10 cellular contexts compared by ENCODE assay signal in the genomic region with DNA sequence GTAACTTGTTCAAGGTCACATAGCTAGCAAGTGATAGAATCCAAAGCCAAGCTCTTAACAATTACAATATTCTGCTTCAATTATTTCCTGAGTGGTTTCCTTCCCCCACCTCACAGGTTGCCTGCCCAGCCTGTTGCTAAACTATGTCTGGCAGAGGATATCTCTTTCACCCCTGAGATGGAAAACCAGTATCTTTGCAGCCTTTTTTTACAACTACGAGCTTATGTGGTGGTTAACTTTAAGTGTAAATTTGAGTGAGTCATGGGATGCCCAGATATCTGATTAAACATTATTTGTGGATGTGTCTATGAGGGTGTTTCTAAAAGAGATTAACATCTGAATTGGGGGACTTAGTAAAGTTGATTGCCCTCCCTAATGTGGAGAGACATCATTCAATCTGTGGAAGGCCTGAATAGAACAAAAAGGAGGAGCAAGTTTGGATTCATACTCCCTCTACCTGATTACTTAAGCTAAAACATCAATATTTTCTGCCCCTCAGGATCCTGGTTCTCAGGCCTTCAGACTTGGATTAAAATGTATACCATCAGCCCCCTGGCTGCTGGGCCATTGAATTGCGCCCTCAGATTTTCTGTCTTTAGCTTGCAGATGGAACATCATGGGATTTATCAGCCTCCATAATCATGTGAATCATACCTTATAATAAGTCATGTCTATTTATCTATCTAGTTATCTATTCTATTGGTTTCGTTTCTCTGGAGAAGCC.
DNase-seq lines count a peak whose midpoint lies in the region; ATAC-seq and TF ChIP-seq lines count a peak whose summit lies in the region.
"Had no signal": no experiment of that assay in that cellular context is flagged by ENCODE, and none has a peak within 500 bp of the region (broad histone marks: within the 10 kb centered on the region; RNA-seq: fewer than 3 reads in every experiment).

No MANE protein-coding gene starts in this region.

- no peak for ATAC-seq in gastrocnemius medialis

- peak; percentile 67 for TF ChIP-seq CTCF in SK-N-SH (IDR thresholded peaks at IDR 0.05)
- TF ChIP-seq CTCF in glutamatergic neuron (IDR thresholded peaks at IDR 0.05; ENCODE audit: partially characterized antibody, unreplicated experiment), result peak; percentile 81
- no peak for TF ChIP-seq CTCF in vagina (IDR thresholded peaks at IDR 0.05)
- no peak for TF ChIP-seq CTCF in gastrocnemius medialis (IDR thresholded peaks at IDR 0.05 in 4 of 5, conservative IDR thresholded peaks at IDR 0.05 in 1 of 5)

- H3K4me3 Mint-ChIP-seq in glutamatergic neuron (ENCODE audit: unreplicated experiment), result no peak overlapping the region
- H3K4me3 Mint-ChIP-seq: activated naive CD4-positive, alpha-beta T cell treated with anti-CD3 and anti-CD28 coated beads, Interleukin-2, amount 10 ng/mL, durations not matched to agents 7 days and 5 days had no signal

- CTCF ChIA-PET in SK-N-SH (lab: Yijun Ruan, JAX), result interaction anchor here (0.6 kb wide), 1 partner anchor 17 kb away, joined by 3 read pairs; no protein-coding TSS in a partner anchor

- H3K36me3 Mint-ChIP-seq in glutamatergic neuron (ENCODE audit: unreplicated experiment), result no peaks in the 10 kb centered on the region
- H3K36me3 Mint-ChIP-seq: activated naive CD4-positive, alpha-beta T cell treated with anti-CD3 and anti-CD28 coated beads, Interleukin-2, amount 10 ng/mL, durations not matched to agents 7 days and 5 days had no signal

- H3K4me1 Mint-ChIP-seq in glutamatergic neuron (ENCODE audit: low read depth, unreplicated experiment), result no peaks in the 10 kb centered on the region
- H3K4me1 Mint-ChIP-seq: activated naive CD4-positive, alpha-beta T cell treated with anti-CD3 and anti-CD28 coated beads, Interleukin-2, amount 10 ng/mL, durations not matched to agents 7 days and 5 days had no signal

- H3K36me3 ChIP-seq in SK-N-SH (replicated peaks in 1 of 2; ENCODE audit: control insufficient read depth in 1 of 2, insufficient read depth in 2 of 2, low read length in 1 of 2) (no peaks in the 10 kb centered on the region), vagina (no peaks in the 10 kb centered on the region), gastrocnemius medialis (no peaks in the 10 kb centered on the region)

- peak overlapping the region in 1 of 2 experiments; percentile 91 for H3K27ac ChIP-seq in SK-N-SH (ENCODE audit: low read depth in 2 of 2, low read length in 1 of 2)
- no peak overlapping the region for H3K27ac ChIP-seq in vagina
- no peak overlapping the region for H3K27ac ChIP-seq in gastrocnemius medialis

- H3K9ac ChIP-seq in SK-N-SH, result peak overlapping the region; percentile 56

- no peak for TF ChIP-seq EP300 in SK-N-SH (IDR thresholded peaks at IDR 0.05; ENCODE audit: borderline replicate concordance in 1 of 2, low read depth in 1 of 2, low read length in 1 of 2)

- no peaks in the 10 kb centered on the region for H3K27me3 Mint-ChIP-seq in glutamatergic neuron (ENCODE audit: unreplicated experiment)
- H3K27me3 Mint-ChIP-seq: activated naive CD4-positive, alpha-beta T cell treated with anti-CD3 and anti-CD28 coated beads, Interleukin-2, amount 10 ng/mL, durations not matched to agents 7 days and 5 days had no signal

- H3K79me2 ChIP-seq in SK-N-SH (ENCODE audit: insufficient read depth), result no peaks in the 10 kb centered on the region

- peak overlapping the region; percentile 64; the same call in 1 of the 2 replicates for H2AFZ ChIP-seq in SK-N-SH (ENCODE audit: low read depth)

- H3K4me3 ChIP-seq in SK-N-SH (ENCODE audit: low read depth in 2 of 2, low read length in 1 of 2) (no peak overlapping the region), vagina (no peak overlapping the region), gastrocnemius medialis (no peak overlapping the region)

- H3K9me3 ChIP-seq in SK-N-SH (no peaks in the 10 kb centered on the region), vagina (no peaks in the 10 kb centered on the region), gastrocnemius medialis (no peaks in the 10 kb centered on the region)

- H3K4me1 ChIP-seq in SK-N-SH (ENCODE audit: control insufficient read depth in 1 of 2, insufficient read depth in 2 of 2, low read depth in 1 of 2, low read length in 1 of 2), result peaks cover 0 to 31% of the 10 kb centered on the region in 2 experiments; a peak in 1 of 4 replicates
- no peaks in the 10 kb centered on the region for H3K4me1 ChIP-seq in vagina
- H3K4me1 ChIP-seq in gastrocnemius medialis, result no peaks in the 10 kb centered on the region

- TF ChIP-seq POLR2A in vagina (IDR thresholded peaks at IDR 0.05), result no peak
- no peak for TF ChIP-seq POLR2A in gastrocnemius medialis (IDR thresholded peaks at IDR 0.05)

- H3K4me2 ChIP-seq in SK-N-SH, result peak overlapping the region; percentile 52

- no peaks in the 10 kb centered on the region for H3K27me3 ChIP-seq in SK-N-SH (ENCODE audit: insufficient read depth)
- no peaks in the 10 kb centered on the region for H3K27me3 ChIP-seq in vagina
- no peaks in the 10 kb centered on the region for H3K27me3 ChIP-seq in gastrocnemius medialis

- intact Hi-C loops in vagina (cut with DNase I) (no loop called here), gastrocnemius medialis (cut with DNase I; ENCODE audit: low total_unique reads) (no loop called here)

- TF ChIP-seq RAD21 in SK-N-SH (IDR thresholded peaks at IDR 0.05; ENCODE audit: low read length), result peak; percentile 30

- no peaks in the 10 kb centered on the region for H4K20me1 ChIP-seq in SK-N-SH (ENCODE audit: insufficient read depth)

- H3K9me2 ChIP-seq in SK-N-SH, result no peaks in the 10 kb centered on the region

- DNase-seq in ACHN, result peak; percentile 62
- peak; percentile 65 for DNase-seq in HCEC 1CT
- no peak for DNase-seq in SK-N-SH
- DNase-seq in glutamatergic neuron, result peak; percentile 35
- no peak for DNase-seq in vagina (ENCODE audit: extremely low spot score in 2 of 2)
- no peak for DNase-seq in gastrocnemius medialis
- no peak for DNase-seq in activated effector memory CD4-positive, alpha-beta T cell treated with Interleukin-2 at 50 U/mL for 16 hours
- no peak for DNase-seq in NCI-H2107 (lab: John Stamatoyannopoulos, UW)
- DNase-seq: activated naive CD4-positive, alpha-beta T cell treated with anti-CD3 and anti-CD28 coated beads, Interleukin-2, amount 10 ng/mL, durations not matched to agents 7 days and 5 days; NCI-H2029 treated with DMSO at 0.1 percent for 48 hours had no signal

- H3F3A ChIP-seq in SK-N-SH (replicated peaks; ENCODE audit: insufficient read depth), result peaks cover 34% of the 10 kb centered on the region

- H3K27ac Mint-ChIP-seq in glutamatergic neuron (ENCODE audit: unreplicated experiment), result no peak overlapping the region
- H3K27ac Mint-ChIP-seq: activated naive CD4-positive, alpha-beta T cell treated with anti-CD3 and anti-CD28 coated beads, Interleukin-2, amount 10 ng/mL, durations not matched to agents 7 days and 5 days had no signal

- H3K9me3 Mint-ChIP-seq in glutamatergic neuron (ENCODE audit: unreplicated experiment), result no peaks in the 10 kb centered on the region

- WGBS in SK-N-SH (ENCODE audit: low lambda C conversion rate), result 44% methylated on average over 3 of the region's 3 CpGs

- in situ Hi-C loops in ACHN (cut with HindIII; ENCODE audit: low pct_ligation_motif_present, low pct_unique_long_range_greater_than_20kb, low sequenced_read_pairs) (no loop called here), gastrocnemius medialis (cut with MboI; ENCODE audit: low sequenced_read_pairs in 4 of 4) (no loop called here)

- POLR2A ChIA-PET in SK-N-SH (lab: Yijun Ruan, JAX), result no interaction called here

TF ChIP-seq in SK-N-SH, 30 proteins besides CTCF, POLR2A, EP300 and RAD21:
- TF ChIP-seq JUND (IDR thresholded peaks at IDR 0.05) (peak; percentile 24; the same call in 1 of the 2 replicates), RCOR1 (IDR thresholded peaks at IDR 0.05; ENCODE audit: low read length) (no peak), SMC3 (IDR thresholded peaks at IDR 0.05; ENCODE audit: low read depth, low read length) (peak; percentile 40)

Comparison
In these comparisons a context has a peak if more than half of its experiments do, and no peak if none do; other contexts are left out.
1. DNase-seq: peak in ACHN (single experiment), HCEC 1CT (single experiment) and glutamatergic neuron (single experiment); none in SK-N-SH (single experiment), vagina (0 of 2), gastrocnemius medialis (0 of 2), activated effector memory CD4-positive, alpha-beta T cell treated with Interleukin-2 at 50 U/mL for 16 hours (single experiment) and NCI-H2107 (single experiment).
2. CTCF ChIP-seq: peak in SK-N-SH (single experiment) and glutamatergic neuron (single experiment); none in vagina (0 of 3) and gastrocnemius medialis (0 of 5).